In the genomic region with DNA sequence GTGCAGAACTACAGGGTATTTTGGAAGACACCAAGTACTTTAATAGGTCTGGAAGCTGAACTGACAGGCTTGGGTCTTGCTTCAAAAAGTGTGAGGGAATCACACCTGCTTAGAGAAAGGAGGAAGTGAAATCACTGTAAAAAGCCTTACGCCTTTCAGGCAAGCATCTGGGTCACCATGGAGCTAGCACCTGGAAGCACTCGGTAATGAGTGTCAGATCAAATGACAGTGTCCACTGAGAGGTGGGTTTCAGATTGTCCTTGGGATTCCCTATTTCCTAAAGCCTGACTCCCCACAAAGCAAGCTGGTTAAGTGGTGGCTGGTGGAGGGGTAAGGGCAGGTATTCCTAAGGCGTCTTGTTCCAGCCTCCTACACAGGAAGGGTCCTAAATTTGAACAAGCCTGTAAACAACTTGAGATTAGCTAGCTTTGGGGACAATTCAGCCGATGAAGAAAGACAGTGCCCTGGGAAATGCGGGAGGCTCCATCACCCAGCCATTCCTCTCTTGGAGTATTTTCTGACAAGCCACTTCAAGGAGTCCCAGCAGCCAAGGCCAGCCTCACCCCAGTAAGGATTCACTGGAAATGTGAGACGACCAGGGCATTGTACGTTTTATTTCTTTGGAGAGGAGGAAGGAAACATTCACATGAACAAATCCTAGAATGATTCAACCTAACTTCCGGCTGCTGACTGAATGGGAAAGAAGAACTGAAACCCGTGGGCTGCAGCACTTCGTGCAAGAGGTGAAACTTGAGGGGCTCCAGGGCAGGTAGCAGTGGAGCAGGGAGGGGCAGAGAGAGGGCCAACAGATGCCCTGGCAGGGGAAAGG, we compare ENCODE assay signal across 8 cellular contexts.
DNase-seq lines count a peak whose midpoint lies in the region; ATAC-seq and TF ChIP-seq lines count a peak whose summit lies in the region.

No MANE protein-coding gene starts in this region.

- TF ChIP-seq POLR2A in sigmoid colon (IDR thresholded peaks at IDR 0.05) = no peak

- ATAC-seq in GM21515 (IDR thresholded peaks at IDR 0.05; ENCODE audit: unreplicated experiment) = peak; percentile 67

- no peaks in the 10 kb centered on the region for H3K27me3 ChIP-seq in sigmoid colon

- peak; percentile 54 for DNase-seq in GM10266 (ENCODE audit: extremely low spot score)
- DNase-seq in KBM-7 = peak; percentile 62
- DNase-seq in activated CD8-positive, alpha-beta memory T cell treated with anti-CD3 and anti-CD28 coated beads for 48 hours (ENCODE audit: low read depth in 2 of 3, low spot score in 2 of 3) = peak in 2 of 3 experiments; percentile 34 to 42
- peak; percentile 41 to 46 for DNase-seq in stimulated activated CD4-positive, alpha-beta T cell treated with anti-CD3 and anti-CD28 coated beads, Interleukin-2, amount 100 ng/mL, for 48 hours
- no peak for DNase-seq in sigmoid colon
- DNase-seq in hypothalamus (lab: John Stamatoyannopoulos, UW) = no peak
- no peak for DNase-seq in foreskin melanocyte

- H3K36me3 ChIP-seq in sigmoid colon = no peaks in the 10 kb centered on the region

- peak overlapping the region in 1 of 4 donors; percentile 17 for H3K27ac ChIP-seq in sigmoid colon

- no peaks in the 10 kb centered on the region for H3K9me3 ChIP-seq in sigmoid colon

- in situ Hi-C loops in KBM-7 (cut with MboI; ENCODE audit: low pct_unique_long_range_greater_than_20kb, low sequenced_read_pairs) = no loop called here

- no peak overlapping the region for H3K4me3 ChIP-seq in sigmoid colon

- TF ChIP-seq CTCF in GM10266 (IDR thresholded peaks at IDR 0.05; ENCODE audit: control insufficient read depth, insufficient read depth, low read depth, missing control alignments) = no peak
- TF ChIP-seq CTCF in sigmoid colon (IDR thresholded peaks at IDR 0.05) = no peak

- 57 to 72% methylated on average over 10 of the region's 10 CpGs for WGBS in sigmoid colon, 2 donors

- H3K4me1 ChIP-seq in sigmoid colon = peaks cover 0 to 47% (median 42%) of the 10 kb centered on the region in 4 donors

- TF ChIP-seq EP300 in sigmoid colon (IDR thresholded peaks at IDR 0.05) = no peak

- intact Hi-C loops in sigmoid colon (cut with DNase I) = no loop called here

Comparison
In these comparisons a context has a peak if more than half of its experiments do, and no peak if none do; other contexts are left out.
1. DNase-seq: peak in GM10266 (single experiment), KBM-7 (single experiment), activated CD8-positive, alpha-beta memory T cell treated with anti-CD3 and anti-CD28 coated beads for 48 hours (2 of 3) and stimulated activated CD4-positive, alpha-beta T cell treated with anti-CD3 and anti-CD28 coated beads, Interleukin-2, amount 100 ng/mL, for 48 hours (2 of 2); none in sigmoid colon (single experiment), hypothalamus (0 of 51) and foreskin melanocyte (single experiment).